8 cellular contexts compared by ENCODE assay signal in the genomic region with DNA sequence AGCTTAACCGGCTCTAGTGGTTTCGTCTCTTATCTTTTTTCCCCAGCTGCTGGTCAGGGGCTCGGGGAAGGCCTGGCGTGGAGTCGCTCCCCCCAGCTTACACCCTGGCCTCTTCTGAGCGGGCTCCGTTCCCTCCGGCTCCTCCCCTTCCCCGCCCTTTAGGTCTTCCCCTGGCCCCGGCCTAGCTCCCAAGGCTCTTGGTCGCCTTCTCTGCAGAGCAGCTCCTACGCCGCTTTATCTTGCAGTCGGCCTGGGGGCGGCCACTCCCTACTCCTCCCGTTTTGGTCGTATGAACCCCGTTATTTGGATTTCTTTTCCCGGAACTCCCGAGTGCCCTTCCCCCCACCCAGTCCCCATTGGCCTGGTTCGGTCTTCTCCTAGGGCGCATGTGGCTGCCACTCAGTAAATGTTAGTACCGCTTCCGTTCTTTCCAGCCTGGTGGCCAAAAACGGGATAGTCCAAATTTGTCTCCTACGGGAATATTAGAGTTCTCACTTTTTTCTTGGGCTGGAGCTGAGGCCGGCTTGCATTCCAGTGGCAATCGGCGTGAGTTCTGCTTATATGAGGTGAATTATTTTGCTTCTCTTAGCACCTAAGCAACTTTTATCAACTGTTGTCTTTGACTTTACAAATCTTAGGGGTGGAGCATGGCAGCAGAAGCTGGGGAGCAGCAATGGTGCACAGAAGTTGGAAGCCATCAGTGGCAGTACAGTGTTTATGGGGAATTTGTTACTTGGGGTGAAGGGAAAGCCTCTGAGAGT. TPM values are rescaled to one million over a fixed set of nuclear protein-coding genes. Genes with fewer than 3 reads are reported as not detected.
A peak's percentile ranks its signal among the peaks of the same experiment; 100 is the strongest.
DNase-seq lines count a peak whose midpoint lies in the region; ATAC-seq, FAIRE-seq and TF ChIP-seq lines count a peak whose summit lies in the region.

No MANE protein-coding gene starts in this region.

- peak; percentile 90 for ATAC-seq in K562

- TF ChIP-seq EP300 in K562 (IDR thresholded peaks at IDR 0.05; ENCODE audit: low read length) = peak; percentile 41; the same call in 1 of the 2 replicates

- H3K36me3 ChIP-seq in HAP-1 (replicated peaks) = peaks cover 31% of the 10 kb centered on the region
- no peaks in the 10 kb centered on the region for H3K36me3 ChIP-seq in KMS-11 (ENCODE audit: insufficient read depth)
- peaks cover 47% of the 10 kb centered on the region for H3K36me3 ChIP-seq in OCI-LY7 (ENCODE audit: insufficient read depth, low read length)
- H3K36me3 ChIP-seq in K562 (ENCODE audit: control insufficient read depth, insufficient read depth, low read length) = peaks cover 36% of the 10 kb centered on the region; the same call in 2 of the 3 replicates
- peaks cover 22% of the 10 kb centered on the region for H3K36me3 ChIP-seq in iPS-18a (ENCODE audit: control insufficient read depth, low read depth, low read length)
- H3K36me3 ChIP-seq in smooth muscle cell (ENCODE audit: low read depth) = no peaks in the 10 kb centered on the region

- peak overlapping the region; percentile 53; the same call in 1 of the 2 replicates for H2AFZ ChIP-seq in KMS-11 (ENCODE audit: low read depth)
- peak overlapping the region; percentile 14; the same call in 1 of the 2 replicates for H2AFZ ChIP-seq in OCI-LY7 (ENCODE audit: low read length)
- H2AFZ ChIP-seq in K562 (ENCODE audit: low read depth, low read length) = peak overlapping the region; percentile 96
- H2AFZ ChIP-seq in smooth muscle cell (ENCODE audit: low read depth) = peak overlapping the region; percentile 77

- no peaks in the 10 kb centered on the region for H3K9me3 ChIP-seq in HAP-1
- H3K9me3 ChIP-seq in OCI-LY7 (ENCODE audit: low read length) = no peaks in the 10 kb centered on the region
- no peaks in the 10 kb centered on the region for H3K9me3 ChIP-seq in K562 (replicated peaks; ENCODE audit: control insufficient read depth, insufficient read depth, low read depth, low read length)
- H3K9me3 ChIP-seq in iPS-18a (ENCODE audit: control insufficient read depth, low read depth, low read length) = no peaks in the 10 kb centered on the region
- H3K9me3 ChIP-seq in smooth muscle cell (replicated peaks; ENCODE audit: low read depth) = no peaks in the 10 kb centered on the region

- 2% methylated on average over 24 of the region's 29 CpGs for WGBS in K562 (ENCODE audit: insufficient coverage, low coverage, missing lambda C conversion rate)
- WGBS in smooth muscle cell (ENCODE audit: low lambda C conversion rate) = under 1% methylated on average over 24 of the region's 29 CpGs

- H3K79me2 ChIP-seq in KMS-11 (ENCODE audit: insufficient read depth, low read depth) (peaks cover 53% of the 10 kb centered on the region), OCI-LY7 (ENCODE audit: insufficient read depth, low read depth, low read length) (peaks cover 51% of the 10 kb centered on the region), K562 (ENCODE audit: control insufficient read depth, insufficient read depth, low read length) (peaks cover 51% of the 10 kb centered on the region), smooth muscle cell (ENCODE audit: low read depth) (peaks cover 54% of the 10 kb centered on the region)

- POLR2A ChIA-PET in OCI-LY7 (lab: Charles Lee) = interaction anchor here (0.6 to 2.1 kb wide), 8 partner anchors 9 to 294 kb away, joined by 3 to 7 read pairs (median 5); partner anchors contain the start of gene AGO3
- POLR2A ChIA-PET in K562 (lab: Yijun Ruan, JAX) = interaction anchor here (0.6 to 4.9 kb wide), 27 partner anchors 9 to 293 kb away, joined by 3 to 67 read pairs (median 4); partner anchors contain the start of genes AGO3, STK40 and TRAPPC3

- in situ Hi-C loops in HAP-1 (cut with MboI; ENCODE audit: low sequenced_read_pairs) (no loop called here), K562 (cut with MboI) (no loop called here)

- H4K20me1 ChIP-seq in KMS-11 (ENCODE audit: insufficient read depth) = peaks cover 5% of the 10 kb centered on the region; the same call in 1 of the 2 replicates
- H4K20me1 ChIP-seq in OCI-LY7 (ENCODE audit: insufficient read depth, low read length) = peaks cover 19% of the 10 kb centered on the region
- peaks cover 19% of the 10 kb centered on the region for H4K20me1 ChIP-seq in K562 (replicated peaks; ENCODE audit: control insufficient read depth, insufficient read depth, low read length)
- H4K20me1 ChIP-seq in smooth muscle cell (ENCODE audit: low read depth) = peaks cover 52% of the 10 kb centered on the region

- H3F3A ChIP-seq in smooth muscle cell (ENCODE audit: low read depth) = peaks cover 14% of the 10 kb centered on the region

- peak; percentile 61 for TF ChIP-seq POLR2A in K562 (conservative IDR thresholded peaks at IDR 0.05)

- peak; percentile 84 to 86 for DNase-seq in activated CD4-positive, alpha-beta T cell treated with anti-CD3 and anti-CD28 coated beads, Interleukin-2, amount 50 U/mL, for 48 hours
- DNase-seq in activated CD4-positive, alpha-beta T cell treated with anti-CD3 and anti-CD28 coated beads for 1 hour = no peak
- peak; percentile 73 to 87 for DNase-seq in HAP-1 (ENCODE audit: low spot score in 2 of 2)
- DNase-seq in OCI-LY7 (ENCODE audit: low spot score) = no peak
- peak in 2 of 4 experiments; percentile 94 to 95 for DNase-seq in K562 (ENCODE audit: extremely low read depth in 1 of 4, low spot score in 3 of 4)
- DNase-seq in smooth muscle cell (lab: John Stamatoyannopoulos, UW; ENCODE audit: unreplicated experiment) = peak; percentile 92

- H3K27me3 ChIP-seq in HAP-1 (ENCODE audit: low read depth) (no peaks in the 10 kb centered on the region), KMS-11 (ENCODE audit: insufficient read depth, low read depth) (no peaks in the 10 kb centered on the region), K562 (ENCODE audit: control insufficient read depth in 2 of 2, insufficient read depth in 2 of 2, low read length in 2 of 2) (no peaks in the 10 kb centered on the region), iPS-18a (ENCODE audit: control insufficient read depth, insufficient read depth, low read length) (no peaks in the 10 kb centered on the region), smooth muscle cell (ENCODE audit: low read depth) (no peaks in the 10 kb centered on the region)

- TF ChIP-seq CTCF in KMS-11 (conservative IDR thresholded peaks at IDR 0.05; ENCODE audit: low read depth, low read length) = peak; percentile 56
- TF ChIP-seq CTCF in OCI-LY7 (conservative IDR thresholded peaks at IDR 0.05; ENCODE audit: low read length) = peak; percentile 41; the same call in 1 of the 2 replicates
- peak; percentile 32 to 67 (median 57) for TF ChIP-seq CTCF in K562 (IDR thresholded peaks at IDR 0.05 in 2 of 3, conservative IDR thresholded peaks at IDR 0.05 in 1 of 3; ENCODE audit: insufficient read depth in 2 of 3, low read depth in 1 of 3, low read length in 3 of 3)
- TF ChIP-seq CTCF in smooth muscle cell (IDR thresholded peaks at IDR 0.05; ENCODE audit: borderline replicate concordance, insufficient read depth, poor library complexity, severe bottlenecking) = peak; percentile 41

- CTCF ChIA-PET in OCI-LY7 (lab: Charles Lee; ENCODE audit: unreplicated experiment) (interaction anchor here (0.5 to 1.2 kb wide), 4 partner anchors 14 to 485 kb away, joined by 3 read pairs; no protein-coding TSS in a partner anchor), K562 (lab: Yijun Ruan, JAX; ENCODE audit: low intra/inter-chr PET ratio) (no interaction called here)

- intact Hi-C loops in OCI-LY7 (cut with micrococcal nuclease; ENCODE audit: unreplicated experiment) = loop anchor here (1.0 kb wide), 1 partner anchor 75 kb away; the partner anchor contains the start of gene TRAPPC3
- intact Hi-C loops in K562 (cut with micrococcal nuclease) = loop anchor here (1.0 to 2.0 kb wide), 4 partner anchors 24 to 76 kb away; partner anchors contain the start of gene TRAPPC3

- FAIRE-seq in K562 (lab: Jason Lieb, UNC) = peak; percentile 62

- BruUV-seq in OCI-LY7 (replicated peaks; lab: Mats Ljungman, UMichigan) (no TSS peak), K562 (replicated peaks; lab: Mats Ljungman, UMichigan) (TSS peak; percentile 56)

- TF ChIP-seq RAD21 in K562 (CRISPR knock-in tag; conservative IDR thresholded peaks at IDR 0.05 in 1 of 2, IDR thresholded peaks at IDR 0.05 in 1 of 2) = no peak

- peak overlapping the region; percentile 90 for H3K27ac ChIP-seq in KMS-11
- H3K27ac ChIP-seq in OCI-LY7 (ENCODE audit: low read depth, low read length, poor library complexity, severe bottlenecking) = peak overlapping the region; percentile 81
- H3K27ac ChIP-seq in K562 (ENCODE audit: extremely low read depth, low read depth, low read length) = peak overlapping the region; percentile 93
- H3K27ac ChIP-seq in iPS-18a (ENCODE audit: low read length) = peak overlapping the region; percentile 90
- peak overlapping the region; percentile 98 for H3K27ac ChIP-seq in smooth muscle cell (ENCODE audit: low read depth)

- H3K9ac ChIP-seq in KMS-11 (peak overlapping the region; percentile 75), K562 (ENCODE audit: insufficient read depth in 1 of 2, low read depth in 2 of 2, low read length in 2 of 2) (peak overlapping the region; percentile 94 to 96), iPS-18a (ENCODE audit: low read length) (peak overlapping the region; percentile 96), smooth muscle cell (ENCODE audit: low read depth) (peak overlapping the region; percentile 97)

- H3K4me3 ChIP-seq in HAP-1 (peak overlapping the region; percentile 77), KMS-11 (IDR thresholded peaks at IDR 0.05; ENCODE audit: insufficient read depth, low read depth, low read length) (peak overlapping the region; percentile 94), OCI-LY7 (ENCODE audit: low read depth, low read length, poor library complexity, severe bottlenecking) (peak overlapping the region; percentile 85), K562 (peak overlapping the region; percentile 75), iPS-18a (ENCODE audit: low read length) (peak overlapping the region; percentile 99), smooth muscle cell (peak overlapping the region; percentile 63)

- H3K9me2 ChIP-seq in OCI-LY7 (ENCODE audit: insufficient read depth, low read length) = no peaks in the 10 kb centered on the region

- H3K4me2 ChIP-seq in KMS-11 (peak overlapping the region; percentile 88), OCI-LY7 (ENCODE audit: low read length) (peak overlapping the region; percentile 88), K562 (ENCODE audit: insufficient read depth, low read length) (peak overlapping the region; percentile 92), smooth muscle cell (peak overlapping the region; percentile 84)

- H3K4me1 ChIP-seq in HAP-1 = peaks cover 12% of the 10 kb centered on the region
- H3K4me1 ChIP-seq in KMS-11 (ENCODE audit: low read depth, poor library complexity, severe bottlenecking) = peaks cover 24% of the 10 kb centered on the region
- peaks cover 24% of the 10 kb centered on the region for H3K4me1 ChIP-seq in OCI-LY7 (ENCODE audit: insufficient read depth, low read length, poor library complexity, severe bottlenecking)
- H3K4me1 ChIP-seq in K562 (replicated peaks in 1 of 2; ENCODE audit: control insufficient read depth in 2 of 2, insufficient read depth in 2 of 2, low read length in 2 of 2) = peaks cover 14 to 15% of the 10 kb centered on the region in 2 experiments
- peaks cover 7% of the 10 kb centered on the region for H3K4me1 ChIP-seq in iPS-18a (ENCODE audit: control insufficient read depth, low read depth, low read length)
- peaks cover 23% of the 10 kb centered on the region for H3K4me1 ChIP-seq in smooth muscle cell (ENCODE audit: low read depth)

- H3K9me1 ChIP-seq in K562 (ENCODE audit: control insufficient read depth, insufficient read depth, low read length) = no peaks in the 10 kb centered on the region

RNA-seq across cellular contexts. Expression of gene THRAP3, which starts 0.5 kb away (rescaled TPM):
- 76.1 and 98.7 TPM in 2 replicates for total RNA-seq in OCI-LY7 (2014; rRNA removed; shearing (Covaris generic))
- total RNA-seq in OCI-LY7 (2022) = 131 and 132 TPM in 2 replicates
- total RNA-seq in K562 (2011; cell fraction: chromatin; rRNA removed; ENCODE audit: low replicate concordance) = 53.3 and 99.3 TPM in 2 replicates
- total RNA-seq in K562 (2011; cell fraction: nucleolus; rRNA removed) = 40.0 and 45.4 TPM in 2 replicates
- 40.3 and 53.6 TPM in 2 replicates for total RNA-seq in K562 (2011; cell fraction: nucleoplasm; rRNA removed)
- total RNA-seq in K562 (2014; rRNA removed) = 67.9 and 70.5 TPM in 2 replicates
- 100 and 118 TPM in 2 replicates for total RNA-seq in K562 (2014; rRNA removed; fragmentation: Illumina TruSeq; extraction: Trizol)
- 125 and 128 TPM in 2 replicates for total RNA-seq in K562 (2015; rRNA removed; fragmentation: Illumina TruSeq; extraction: Trizol)
- total RNA-seq in K562 (2021) = 107 and 123 TPM in 2 replicates
- 101 and 113 TPM in 2 replicates for polyA plus RNA-seq in K562 (2011; rRNA removed)
- 36.7 and 54.3 TPM in 2 replicates for polyA plus RNA-seq in K562 (2011; cell fraction: cytosol; rRNA removed)
- 58.5 and 65.3 TPM in 2 replicates for polyA plus RNA-seq in K562 (2011; cell fraction: nucleus; rRNA removed)
- 61.1 and 64.3 TPM in 2 replicates for polyA plus RNA-seq in K562 (2012)
- 133 TPM in 2 replicates for polyA plus RNA-seq in K562 (2014; fragmentation: Illumina TruSeq; extraction: Trizol)
- 100 to 1,000 TPM in 1 of 2 experiments, 10 to 100 TPM in 1; 66.2 to 135 TPM for polyA plus RNA-seq in K562 (2014; fragmentation: Nextera tagmentation; extraction: Ambion mirVana)
- 76.9 and 99.0 TPM in 2 replicates for polyA plus RNA-seq in K562 (2014; rRNA removed)
- polyA minus RNA-seq in K562 (2011; rRNA and poly(A)+ RNA removed) = 180 TPM in 2 replicates
- polyA minus RNA-seq in K562 (2011; cell fraction: cytosol; rRNA and poly(A)+ RNA removed) = 49.1 and 81.3 TPM in 2 replicates
- 29.9 and 65.6 TPM in 2 replicates for polyA minus RNA-seq in K562 (2011; cell fraction: nucleus; rRNA and poly(A)+ RNA removed)
- 60.5 and 97.2 TPM in 2 replicates for total RNA-seq in smooth muscle cell
- 44.1 and 45.1 TPM in 2 replicates for polyA plus RNA-seq in smooth muscle cell

Comparison
In these comparisons a context has a peak if more than half of its experiments do, and no peak if none do; other contexts are left out.
1. DNase-seq: peak in activated CD4-positive, alpha-beta T cell treated with anti-CD3 and anti-CD28 coated beads, Interleukin-2, amount 50 U/mL, for 48 hours (2 of 2), HAP-1 (2 of 2) and smooth muscle cell (single experiment); none in activated CD4-positive, alpha-beta T cell treated with anti-CD3 and anti-CD28 coated beads for 1 hour (single experiment) and OCI-LY7 (single experiment).
2. H2AFZ ChIP-seq: peak in every context shown above with its lines; median percentile 96 in K562; 77 in smooth muscle cell; 53 in KMS-11; 14 in OCI-LY7.
3. Peak in every context shown above with its lines, with median percentiles within 50 percentile points of each other: H3K4me3 ChIP-seq, H3K27ac ChIP-seq, H3K4me2 ChIP-seq, H3K9ac ChIP-seq and CTCF ChIP-seq.